ENCODE assay signal across 8 cellular contexts in the genomic region with DNA sequence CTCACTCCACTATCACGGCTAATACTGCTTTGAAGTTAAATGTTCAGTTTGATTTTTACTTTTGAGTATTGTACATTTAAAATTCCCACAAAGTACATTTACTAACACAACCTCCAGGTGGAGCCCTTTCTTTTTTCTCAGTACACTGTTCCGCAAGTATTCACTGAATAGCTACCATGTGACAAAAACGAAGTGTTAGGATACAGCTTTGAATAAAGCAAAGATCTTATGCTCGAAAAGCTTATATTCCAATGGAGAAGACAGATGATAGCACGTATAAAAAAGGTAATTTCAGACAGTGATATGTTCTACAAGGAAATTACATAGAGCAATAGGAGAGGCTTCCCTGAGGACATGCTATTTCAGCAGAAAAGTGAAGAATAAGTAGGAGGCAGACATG.
DNase-seq lines count a peak whose midpoint lies in the region; ATAC-seq, FAIRE-seq and TF ChIP-seq lines count a peak whose summit lies in the region.

No MANE protein-coding gene starts in this region.

- TF ChIP-seq CTCF in A673 (conservative IDR thresholded peaks at IDR 0.05; ENCODE audit: low read depth, low read length) (peak; percentile 57; the same call in 1 of the 2 replicates), GM12872 (IDR thresholded peaks at IDR 0.05; ENCODE audit: insufficient read depth, low read depth, low read length) (peak; percentile 47), brain microvascular endothelial cell (IDR thresholded peaks at IDR 0.05; ENCODE audit: low read depth, low read length, missing control alignments) (peak; percentile 48), keratinocyte (optimal IDR thresholded peaks at IDR 0.05 in 1 of 3, IDR thresholded peaks at IDR 0.05 in 1 of 3, conservative IDR thresholded peaks at IDR 0.05 in 1 of 3; ENCODE audit: extremely low read depth in 1 of 3, insufficient read depth in 2 of 3, low read length in 3 of 3) (peak in 2 of 3 experiments; percentile 13 to 29), tibial artery (IDR thresholded peaks at IDR 0.05) (peak; percentile 65 to 83)

- H3K36me3 ChIP-seq in A673 (ENCODE audit: insufficient read depth, low read length, poor library complexity, severe bottlenecking) (no peaks in the 10 kb centered on the region), brain microvascular endothelial cell (replicated peaks) (no peaks in the 10 kb centered on the region), keratinocyte (ENCODE audit: control insufficient read depth in 2 of 2, extremely low read depth in 1 of 2, insufficient read depth in 2 of 2, low read length in 2 of 2) (no peaks in the 10 kb centered on the region), tibial artery (no peaks in the 10 kb centered on the region)

- no peaks in the 10 kb centered on the region for H3K79me2 ChIP-seq in keratinocyte (ENCODE audit: control insufficient read depth, insufficient read depth, low read length)

- H3K9me1 ChIP-seq in keratinocyte (ENCODE audit: control insufficient read depth, extremely low read depth, insufficient read depth, low read length) = no peaks in the 10 kb centered on the region

- H3K27me3 ChIP-seq in A673 (replicated peaks; ENCODE audit: insufficient read depth, low read depth, low read length, poor library complexity) (no peaks in the 10 kb centered on the region), brain microvascular endothelial cell (replicated peaks) (no peaks in the 10 kb centered on the region), keratinocyte (ENCODE audit: control insufficient read depth, extremely low read depth, insufficient read depth, low read length) (no peaks in the 10 kb centered on the region), tibial artery (no peaks in the 10 kb centered on the region)

- H3K4me3 ChIP-seq in A673 (ENCODE audit: low read depth, low read length, poor library complexity, severe bottlenecking) = no peak overlapping the region
- no peak overlapping the region for H3K4me3 ChIP-seq in brain microvascular endothelial cell (ENCODE audit: low read depth, low read length)
- no peak overlapping the region for H3K4me3 ChIP-seq in keratinocyte (ENCODE audit: control insufficient read depth in 2 of 3, extremely low read depth in 1 of 3, insufficient read depth in 2 of 3, low read depth in 1 of 3, low read length in 3 of 3)
- H3K4me3 ChIP-seq in tibial artery = no peak overlapping the region

- H3K9me3 ChIP-seq in A673 (ENCODE audit: low read depth, low read length, poor library complexity, severe bottlenecking) (no peaks in the 10 kb centered on the region), keratinocyte (ENCODE audit: control insufficient read depth, low read depth, low read length) (no peaks in the 10 kb centered on the region), tibial artery (no peaks in the 10 kb centered on the region)

- POLR2A ChIA-PET in A673 (lab: Charles Lee; ENCODE audit: low non-redundant PET) = interaction anchor here (0.6 kb wide), 1 partner anchor 1248 kb away, joined by 4 read pairs; no protein-coding TSS in a partner anchor

- H4K20me1 ChIP-seq in keratinocyte (ENCODE audit: control insufficient read depth, extremely low read depth, insufficient read depth, low read length) = no peaks in the 10 kb centered on the region

- no peak overlapping the region for H3K9ac ChIP-seq in keratinocyte (ENCODE audit: control insufficient read depth, extremely low read depth, insufficient read depth, low read length)

- in situ Hi-C loops in brain microvascular endothelial cell (cut with HindIII; ENCODE audit: low pct_ligation_motif_present, low sequenced_read_pairs) = loop anchor here (10.0 kb wide), 1 partner anchor 296 kb away; no protein-coding TSS in a partner anchor

- H3K4me1 ChIP-seq in A673 (ENCODE audit: insufficient read depth, low read length, poor library complexity, severe bottlenecking) (no peaks in the 10 kb centered on the region), keratinocyte (ENCODE audit: control insufficient read depth, extremely low read depth, insufficient read depth, low read length) (no peaks in the 10 kb centered on the region), tibial artery (no peaks in the 10 kb centered on the region)

- DNase-seq in A673 (ENCODE audit: low spot score) (peak; percentile 30), NCI-H748 (lab: John Stamatoyannopoulos, UW; ENCODE audit: unreplicated experiment) (peak; percentile 35), brain microvascular endothelial cell (no peak), keratinocyte (ENCODE audit: low read depth, low spot score) (no peak), tibial artery (no peak)

- ATAC-seq in HG03175 (IDR thresholded peaks at IDR 0.05; ENCODE audit: unreplicated experiment) (peak; percentile 81), HG02840 (IDR thresholded peaks at IDR 0.05; ENCODE audit: low FRiP score, unreplicated experiment) (no peak)

- no peak for FAIRE-seq in keratinocyte (lab: Jason Lieb, UNC)

- no TSS peak for BruUV-seq in A673 (replicated peaks; lab: Mats Ljungman, UMichigan)

- H2AFZ ChIP-seq in keratinocyte (ENCODE audit: control insufficient read depth, low read length) = no peak overlapping the region

- H3K27ac ChIP-seq in A673 (ENCODE audit: low read depth, low read length, poor library complexity, severe bottlenecking) (no peak overlapping the region), brain microvascular endothelial cell (no peak overlapping the region), keratinocyte (ENCODE audit: control insufficient read depth, insufficient read depth, low read length) (no peak overlapping the region), tibial artery (no peak overlapping the region)

- dilution Hi-C loops in keratinocyte (cut with MboI; ENCODE audit: extremely low pct_ligation_motif_present, low sequenced_read_pairs) = loop anchor here (25.0 kb wide), 1 partner anchor 357 kb away; no protein-coding TSS in a partner anchor

- intact Hi-C loops in A673 (cut with micrococcal nuclease; ENCODE audit: unreplicated experiment) (loop anchor here (1.0 to 10.0 kb wide), 2 partner anchors 296 to 544 kb away; no protein-coding TSS in a partner anchor), tibial artery (cut with DNase I; ENCODE audit: low total_unique reads) (loop anchor here (5.0 to 10.0 kb wide), 4 partner anchors 187 to 674 kb away; a partner anchor contains a TSS)

- H3K4me2 ChIP-seq in keratinocyte (ENCODE audit: control insufficient read depth, extremely low read depth, insufficient read depth, low read depth, low read length) = no peak overlapping the region

- CTCF ChIA-PET in A673 (lab: Charles Lee) = interaction anchor here (1.7 kb wide), 1 partner anchor 296 kb away, joined by 20 read pairs; no protein-coding TSS in a partner anchor

Comparison
In these comparisons a context has a peak if more than half of its experiments do, and no peak if none do; other contexts are left out.
1. DNase-seq: peak in A673 (single experiment) and NCI-H748 (single experiment); none in brain microvascular endothelial cell (single experiment), keratinocyte (single experiment) and tibial artery (0 of 2).
2. CTCF ChIP-seq: peak in every context shown above with its lines; median percentile 74 in tibial artery; 57 in A673; 48 in brain microvascular endothelial cell; 47 in GM12872; 21 in keratinocyte.